8 cellular contexts compared by ENCODE assay signal in genomic region chr17:68020451-68020779, GRCh38. TPM values are rescaled to one million over a fixed set of nuclear protein-coding genes. Genes with fewer than 3 reads are reported as not detected.
DNase-seq lines count a peak whose midpoint lies in the region; ATAC-seq and TF ChIP-seq lines count a peak whose summit lies in the region.

No MANE protein-coding gene starts in this region.

- POLR2A ChIA-PET in BJ (lab: Charles Lee) = interaction anchor here (0.8 kb wide), 1 partner anchor 13 kb away, joined by 4 read pairs; no protein-coding TSS in a partner anchor

- H3K9me3 ChIP-seq in T-helper 17 cell (ENCODE audit: control insufficient read depth, low read length, poor library complexity, severe bottlenecking) (no peaks in the 10 kb centered on the region), prostate gland (no peaks in the 10 kb centered on the region)

- H3K4me1 ChIP-seq in prostate gland (replicated peaks) = no peaks in the 10 kb centered on the region

- peaks cover 3% of the 10 kb centered on the region for H3K36me3 Mint-ChIP-seq in T-helper 17 cell (ENCODE audit: low read depth)

- H3K4me3 Mint-ChIP-seq in T-helper 17 cell = peak overlapping the region; percentile 82

- H3K27me3 Mint-ChIP-seq in T-helper 17 cell = no peaks in the 10 kb centered on the region

- CTCF ChIA-PET in BJ (lab: Yijun Ruan, JAX) = interaction anchor here (1.8 kb wide), 1 partner anchor 33 kb away, joined by 6 read pairs; no protein-coding TSS in a partner anchor

- no peaks in the 10 kb centered on the region for H3K36me3 ChIP-seq in BJ (ENCODE audit: control insufficient read depth, insufficient read depth, low read length)
- H3K36me3 ChIP-seq in prostate gland = no peaks in the 10 kb centered on the region

- H3K4me3 ChIP-seq in BJ (ENCODE audit: low read depth, low read length) = peak overlapping the region; percentile 50
- peak overlapping the region; percentile 47 to 49 for H3K4me3 ChIP-seq in prostate gland

- intact Hi-C loops in prostate gland (cut with DNase I) = no loop called here

- peak; percentile 8 for ATAC-seq in GM21576 (IDR thresholded peaks at IDR 0.05; ENCODE audit: unreplicated experiment)
- ATAC-seq in T-helper 17 cell = no peak
- ATAC-seq in HG02763 (IDR thresholded peaks at IDR 0.05; ENCODE audit: unreplicated experiment) = no peak

- peaks cover 8% of the 10 kb centered on the region for H3K4me1 Mint-ChIP-seq in T-helper 17 cell

- H3K27ac Mint-ChIP-seq in T-helper 17 cell = peak overlapping the region; percentile 92

- TF ChIP-seq CTCF in BJ (IDR thresholded peaks at IDR 0.05; ENCODE audit: insufficient read depth, low read depth, low read length) = no peak
- no peak for TF ChIP-seq CTCF in prostate gland (IDR thresholded peaks at IDR 0.05)

- no peak for TF ChIP-seq POLR2A in prostate gland (IDR thresholded peaks at IDR 0.05)

- H3K27me3 ChIP-seq in BJ (ENCODE audit: control insufficient read depth, insufficient read depth, low read length) = no peaks in the 10 kb centered on the region
- H3K27me3 ChIP-seq in prostate gland (replicated peaks; ENCODE audit: insufficient read depth) = no peaks in the 10 kb centered on the region

- 2% methylated on average over 10 of the region's 10 CpGs for WGBS in prostate gland

- H3K27ac ChIP-seq in prostate gland = peak overlapping the region; percentile 83 to 90

- DNase-seq in BJ (ENCODE audit: low read depth) (no peak), T-helper 17 cell (no peak), foreskin melanocyte (peak; percentile 22), prostate gland (ENCODE audit: low spot score) (no peak), NCI-H1048 (lab: John Stamatoyannopoulos, UW) (no peak), 8988T (no peak)

RNA-seq across cellular contexts. Expression of gene KPNA2, which starts 15.1 kb away (rescaled TPM):
- 165 and 212 TPM in 2 replicates for polyA plus RNA-seq in BJ (2011; rRNA removed)
- polyA minus RNA-seq in BJ (2011; rRNA and poly(A)+ RNA removed) = 178 and 220 TPM in 2 replicates
- total RNA-seq in T-helper 17 cell (10 to 100 TPM; 65.2 to 83.6 TPM), prostate gland (10 to 100 TPM; 13.4 to 68.4 TPM)

RNA-seq across cellular contexts. Expression of gene C17orf58, which starts 24.1 kb away (rescaled TPM):
- polyA plus RNA-seq in BJ (2011; rRNA removed) = 7.9 and 8.9 TPM in 2 replicates
- polyA minus RNA-seq in BJ (2011; rRNA and poly(A)+ RNA removed) = 2.8 and 5.0 TPM in 2 replicates
- total RNA-seq in T-helper 17 cell = under 1 TPM; 0.37 to 0.55 TPM
- total RNA-seq in prostate gland = 10 to 100 TPM; 22.0 to 22.7 TPM

Comparison
In these comparisons a context has a peak if more than half of its experiments do, and no peak if none do; other contexts are left out.
1. RNA of gene C17orf58, which starts 24.1 kb away (total RNA-seq): 22.0 to 22.7 TPM in prostate gland; 0.37 to 0.55 TPM in T-helper 17 cell; every median in the first group is over 10 times any median in the second.